In genomic region chr1:185046639-185047038, GRCh38 we compare ENCODE assay signal across 8 cellular contexts. TPM values are rescaled to one million over a fixed set of nuclear protein-coding genes. Genes with fewer than 3 reads are reported as not detected.
DNase-seq lines count a peak whose midpoint lies in the region; TF ChIP-seq lines count a peak whose summit lies in the region.

No MANE protein-coding gene starts in this region.

- peaks cover 9% of the 10 kb centered on the region; the same call in 1 of the 2 replicates for H3K4me1 ChIP-seq in MM.1S (ENCODE audit: low read length)
- H3K4me1 ChIP-seq in ectodermal cell (ENCODE audit: control insufficient read depth, insufficient read depth, low read length): peaks cover 12% of the 10 kb centered on the region

- DNase-seq in CD14-positive monocyte (ENCODE audit: low spot score) (no peak), MM.1S (no peak), medulla oblongata (ENCODE audit: extremely low spot score) (no peak), NCI-H2107 treated with DMSO at 0.1 percent for 48 hours (lab: John Stamatoyannopoulos, UW; ENCODE audit: unreplicated experiment) (no peak)
- DNase-seq in stimulated activated CD4-positive, alpha-beta T cell treated with anti-CD3 and anti-CD28 coated beads, Interleukin-4, amount 100 ng/mL, for 1 hour: no peak
- DNase-seq in activated effector memory CD4-positive, alpha-beta T cell treated with Interleukin-2 at 50 U/mL for 16 hours: no peak

- peaks cover 49% of the 10 kb centered on the region for H3K79me2 ChIP-seq in MM.1S (ENCODE audit: low read length)

- H3K4me3 Mint-ChIP-seq in CD14-positive monocyte (peak overlapping the region; percentile 97 to 98), nephron (peak overlapping the region; percentile 94 to 99 (median 96))

- TF ChIP-seq CTCF in CD14-positive monocyte (IDR thresholded peaks at IDR 0.05) (no peak), MM.1S (IDR thresholded peaks at IDR 0.05; ENCODE audit: low read length) (no peak), nephron (IDR thresholded peaks at IDR 0.05; ENCODE audit: unreplicated experiment in 3 of 3) (no peak)

- intact Hi-C loops in CD14-positive monocyte (cut with micrococcal nuclease): no loop called here

- peak overlapping the region; percentile 66; the same call in 1 of the 2 replicates for H3K9ac ChIP-seq in MM.1S (ENCODE audit: low read length)

- peak overlapping the region; percentile 86 for H3K4me2 ChIP-seq in MM.1S (ENCODE audit: low read depth, low read length)

- H3K9me3 ChIP-seq in MM.1S (replicated peaks; ENCODE audit: insufficient read depth, low read length): no peaks in the 10 kb centered on the region
- H3K9me3 ChIP-seq in ectodermal cell (ENCODE audit: control insufficient read depth, low read length): no peaks in the 10 kb centered on the region

- H3K36me3 Mint-ChIP-seq in CD14-positive monocyte (peaks cover 4 to 7% of the 10 kb centered on the region in 2 donors), nephron (ENCODE audit: low read depth) (peaks cover 12% of the 10 kb centered on the region)

- peak overlapping the region; percentile 93 for H2AFZ ChIP-seq in MM.1S (ENCODE audit: low read length)

- H3K27me3 ChIP-seq in MM.1S (replicated peaks; ENCODE audit: insufficient read depth, low read length): no peaks in the 10 kb centered on the region; the same call in 1 of the 2 replicates
- peaks cover 3% of the 10 kb centered on the region for H3K27me3 ChIP-seq in ectodermal cell (ENCODE audit: control insufficient read depth, insufficient read depth, low read length, poor library complexity, severe bottlenecking)

- peaks cover 0 to 2% (median 1%) of the 10 kb centered on the region in 3 donors for H3K27me3 Mint-ChIP-seq in CD14-positive monocyte (ENCODE audit: low read depth in 3 of 3)
- no peaks in the 10 kb centered on the region for H3K27me3 Mint-ChIP-seq in nephron (ENCODE audit: low read depth)

- no peaks in the 10 kb centered on the region for H4K20me1 ChIP-seq in MM.1S (ENCODE audit: insufficient read depth, low read length)

- peak overlapping the region in 3 of 7 donors; percentile 83 to 90 (median 85) for H3K27ac Mint-ChIP-seq in CD14-positive monocyte
- peak overlapping the region; percentile 77 to 93 (median 91) for H3K27ac Mint-ChIP-seq in nephron

- H3K27ac ChIP-seq in MM.1S (ENCODE audit: low read length) (no peak overlapping the region), ectodermal cell (ENCODE audit: insufficient read depth, low read depth, low read length, poor library complexity, severe bottlenecking) (no peak overlapping the region)

- peaks cover 49% of the 10 kb centered on the region for H3K4me1 Mint-ChIP-seq in CD14-positive monocyte
- peaks cover 49% of the 10 kb centered on the region for H3K4me1 Mint-ChIP-seq in nephron

- peaks cover 0 to 1% (median 0%) of the 10 kb centered on the region in 7 donors for H3K9me3 Mint-ChIP-seq in CD14-positive monocyte
- no peaks in the 10 kb centered on the region for H3K9me3 Mint-ChIP-seq in nephron

- H3K4me3 ChIP-seq in MM.1S (ENCODE audit: low read length): peak overlapping the region; percentile 88
- peak overlapping the region; percentile 95 for H3K4me3 ChIP-seq in ectodermal cell (ENCODE audit: insufficient read depth, low read depth, low read length)

- no peaks in the 10 kb centered on the region for H3K36me3 ChIP-seq in MM.1S (replicated peaks; ENCODE audit: insufficient read depth, low read length)
- H3K36me3 ChIP-seq in ectodermal cell (ENCODE audit: control insufficient read depth, insufficient read depth, low read length): no peaks in the 10 kb centered on the region

- H3K9me2 ChIP-seq in MM.1S (replicated peaks; ENCODE audit: insufficient read depth, low read length): no peaks in the 10 kb centered on the region

- 4 to 5% methylated on average over 4 to 6 of the region's 6 CpGs for WGBS in ectodermal cell, 2 experiments

- H3F3A ChIP-seq in MM.1S (ENCODE audit: insufficient read depth, low read length): peaks cover 14% of the 10 kb centered on the region

RNA-seq across cellular contexts. Expression of gene RNF2, which starts 1.3 kb away (rescaled TPM):
- polyA plus RNA-seq in CD14-positive monocyte: 10 to 100 TPM; 19.3 to 25.2 TPM
- 57.5 TPM for polyA plus RNA-seq in ectodermal cell (2013, experiment 1 of 4)
- polyA plus RNA-seq in ectodermal cell (2013, experiment 2 of 4): 53.4 TPM
- 49.8 TPM for polyA plus RNA-seq in ectodermal cell (2013, experiment 3 of 4)
- polyA plus RNA-seq in ectodermal cell (2013, experiment 4 of 4): 55.3 TPM
